In genomic region chr9:21804791-21805190, GRCh38 we compare ENCODE assay signal across 16 cellular contexts. TPM values are rescaled to one million over a fixed set of nuclear protein-coding genes. Genes with fewer than 3 reads are reported as not detected.
DNase-seq lines count a peak whose midpoint lies in the region; TF ChIP-seq lines count a peak whose summit lies in the region.
"Had no signal": no experiment of that assay in that cellular context is flagged by ENCODE, and none has a peak within 500 bp of the region (broad histone marks: within the 10 kb centered on the region; RNA-seq: fewer than 3 reads in every experiment).

No MANE protein-coding gene starts in this region.

- H3K9me2 ChIP-seq in OCI-LY1 (ENCODE audit: low read depth, low read length), result no peaks in the 10 kb centered on the region

- H3K27me3 Mint-ChIP-seq in activated CD4-positive, alpha-beta memory T cell treated with anti-CD3 and anti-CD28 coated beads for 36 hours, result peaks cover 4% of the 10 kb centered on the region
- peaks cover 14% of the 10 kb centered on the region for H3K27me3 Mint-ChIP-seq in activated CD4-positive, alpha-beta memory T cell treated with anti-CD3 and anti-CD28 coated beads, Interleukin-2, amount 10 ng/mL, durations not matched to agents 7 days and 5 days
- H3K27me3 Mint-ChIP-seq in endodermal cell (ENCODE audit: insufficient read depth), result peaks cover 20% of the 10 kb centered on the region

- H3K79me2 ChIP-seq in OCI-LY1 (ENCODE audit: insufficient read depth, low read length), result peaks cover 53% of the 10 kb centered on the region
- peaks cover 80% of the 10 kb centered on the region for H3K79me2 ChIP-seq in osteoblast (ENCODE audit: insufficient read depth, low read length)

- no peak for DNase-seq in activated CD4-positive, alpha-beta memory T cell treated with anti-CD3 and anti-CD28 coated beads for 36 hours
- no peak for DNase-seq in activated CD4-positive, alpha-beta memory T cell treated with anti-CD3 and anti-CD28 coated beads, Interleukin-2, amount 10 ng/mL, durations not matched to agents 7 days and 5 days
- DNase-seq in endodermal cell (no peak), osteoblast (ENCODE audit: insufficient read length, low spot score, missing footprints) (no peak), DMS114 treated with DMSO at 0.1 percent for 48 hours (lab: John Stamatoyannopoulos, UW; ENCODE audit: unreplicated experiment) (no peak), H7 (no peak), erythroblast (lab: John Stamatoyannopoulos, UW) (no peak)
- DNase-seq: activated CD4-positive, alpha-beta T cell treated with anti-CD3 and anti-CD28 coated beads, Interleukin-2, amount 10 ng/mL, durations not matched to agents 7 days and 5 days; activated naive CD4-positive, alpha-beta T cell treated with anti-CD3 and anti-CD28 coated beads, Interleukin-2, amount 50 U/mL, for 16 hours; colonic mucosa; kidney glomerular epithelial cell; NCI-H2029; nucleus accumbens had no signal

- CTCF ChIA-PET in activated CD4-positive, alpha-beta memory T cell treated with anti-CD3 and anti-CD28 coated beads for 36 hours (lab: Charles Lee), result interaction anchor here (0.6 to 4.7 kb wide), 3 partner anchors 8 to 226 kb away, joined by 3 to 25 read pairs (median 3); no protein-coding TSS in a partner anchor
- CTCF ChIA-PET in activated CD4-positive, alpha-beta memory T cell treated with anti-CD3 and anti-CD28 coated beads, Interleukin-2, amount 10 ng/mL, durations not matched to agents 7 days and 5 days (lab: Charles Lee), result interaction anchor here (1.8 to 2.2 kb wide), 2 partner anchors 9 to 204 kb away, joined by 7 to 8 read pairs; no protein-coding TSS in a partner anchor

- intact Hi-C loops in activated CD4-positive, alpha-beta memory T cell treated with anti-CD3 and anti-CD28 coated beads for 36 hours (cut with micrococcal nuclease), result loop anchor here (5.0 kb wide), 1 partner anchor 227 kb away; no protein-coding TSS in a partner anchor

- H4K20me1 ChIP-seq in OCI-LY1 (ENCODE audit: insufficient read depth, low read length) (0 out of 2 replicates have a peak, but pooled peaks cover 3% of the 10 kb centered on the region), osteoblast (ENCODE audit: insufficient read depth, low read length) (peaks cover 11% of the 10 kb centered on the region)

- TF ChIP-seq CTCF in OCI-LY1 (IDR thresholded peaks at IDR 0.05; ENCODE audit: low read length) (no peak), endodermal cell (conservative IDR thresholded peaks at IDR 0.05) (no peak), osteoblast (IDR thresholded peaks at IDR 0.05; ENCODE audit: extremely low read depth, low read depth, low read length) (no peak)

- H3K27ac ChIP-seq in OCI-LY1 (ENCODE audit: low read depth, low read length, poor library complexity, severe bottlenecking) (no peak overlapping the region), endodermal cell (ENCODE audit: low read depth, low read length) (no peak overlapping the region), osteoblast (ENCODE audit: low read depth, low read length) (no peak overlapping the region)
- H3K27ac ChIP-seq: colonic mucosa had no signal

- H3K9me3 Mint-ChIP-seq in activated CD4-positive, alpha-beta memory T cell treated with anti-CD3 and anti-CD28 coated beads for 36 hours, result no peaks in the 10 kb centered on the region
- H3K9me3 Mint-ChIP-seq in activated CD4-positive, alpha-beta memory T cell treated with anti-CD3 and anti-CD28 coated beads, Interleukin-2, amount 10 ng/mL, durations not matched to agents 7 days and 5 days, result no peaks in the 10 kb centered on the region
- H3K9me3 Mint-ChIP-seq in endodermal cell, result no peaks in the 10 kb centered on the region
- H3K9me3 Mint-ChIP-seq: activated CD4-positive, alpha-beta T cell treated with anti-CD3 and anti-CD28 coated beads, Interleukin-2, amount 10 ng/mL, durations not matched to agents 7 days and 5 days had no signal

- H3K4me1 ChIP-seq in OCI-LY1 (ENCODE audit: insufficient read depth, low read length, severe bottlenecking), result peaks cover 57% of the 10 kb centered on the region
- H3K4me1 ChIP-seq in endodermal cell (ENCODE audit: control insufficient read depth, insufficient read depth, low read length), result peaks cover 4% of the 10 kb centered on the region
- H3K4me1 ChIP-seq in osteoblast (ENCODE audit: insufficient read depth, low read length), result peaks cover 26% of the 10 kb centered on the region
- H3K4me1 ChIP-seq: colonic mucosa had no signal

- H3K4me1 Mint-ChIP-seq in activated CD4-positive, alpha-beta memory T cell treated with anti-CD3 and anti-CD28 coated beads for 36 hours (ENCODE audit: low read depth), result peaks cover 58% of the 10 kb centered on the region
- peaks cover 54% of the 10 kb centered on the region for H3K4me1 Mint-ChIP-seq in activated CD4-positive, alpha-beta memory T cell treated with anti-CD3 and anti-CD28 coated beads, Interleukin-2, amount 10 ng/mL, durations not matched to agents 7 days and 5 days
- H3K4me1 Mint-ChIP-seq in endodermal cell, result peaks cover 33% of the 10 kb centered on the region

- H3K9ac ChIP-seq in OCI-LY1 (ENCODE audit: low read length) (peak overlapping the region; percentile 75; the same call in 1 of the 2 replicates), endodermal cell (ENCODE audit: extremely low read depth, low read length, poor library complexity, severe bottlenecking) (no peak overlapping the region)

- TF ChIP-seq POLR2A in erythroblast (IDR thresholded peaks at IDR 0.05; ENCODE audit: low read length), result no peak

- H3K4me3 ChIP-seq in OCI-LY1 (ENCODE audit: low read depth, low read length, poor library complexity, severe bottlenecking) (peak overlapping the region; percentile 72), endodermal cell (ENCODE audit: low read length) (peak overlapping the region; percentile 86), osteoblast (ENCODE audit: insufficient read depth, low read length) (no peak overlapping the region), H7 (ENCODE audit: insufficient read depth, low read depth, low read length) (no peak overlapping the region)
- H3K4me3 ChIP-seq: K562 had no signal

- H3K36me3 Mint-ChIP-seq in activated CD4-positive, alpha-beta memory T cell treated with anti-CD3 and anti-CD28 coated beads for 36 hours, result peaks cover 26% of the 10 kb centered on the region
- peaks cover 36% of the 10 kb centered on the region for H3K36me3 Mint-ChIP-seq in activated CD4-positive, alpha-beta memory T cell treated with anti-CD3 and anti-CD28 coated beads, Interleukin-2, amount 10 ng/mL, durations not matched to agents 7 days and 5 days (ENCODE audit: low read depth)
- peaks cover 37% of the 10 kb centered on the region for H3K36me3 Mint-ChIP-seq in endodermal cell (ENCODE audit: low read depth)

- POLR2A ChIA-PET in activated CD4-positive, alpha-beta memory T cell treated with anti-CD3 and anti-CD28 coated beads for 36 hours (lab: Charles Lee), result no interaction called here
- POLR2A ChIA-PET in activated CD4-positive, alpha-beta memory T cell treated with anti-CD3 and anti-CD28 coated beads, Interleukin-2, amount 10 ng/mL, durations not matched to agents 7 days and 5 days (lab: Charles Lee), result interaction anchor here (1.5 to 2.7 kb wide), 2 partner anchors 9 to 190 kb away, joined by 5 to 10 read pairs; partner anchors contain the start of genes CDKN2A and CDKN2B-AS1

- H3K36me3 ChIP-seq in OCI-LY1 (ENCODE audit: insufficient read depth, low read length) (peaks cover 40% of the 10 kb centered on the region), endodermal cell (ENCODE audit: control insufficient read depth, insufficient read depth, low read length) (peaks cover 46% of the 10 kb centered on the region), osteoblast (ENCODE audit: insufficient read depth, low read length) (peaks cover 9% of the 10 kb centered on the region), H7 (replicated peaks; ENCODE audit: control insufficient read depth, insufficient read depth, low read length) (peaks cover 13% of the 10 kb centered on the region)
- H3K36me3 ChIP-seq: colonic mucosa had no signal

- no peaks in the 10 kb centered on the region for H3F3A ChIP-seq in OCI-LY1 (ENCODE audit: insufficient read depth, low read length)

- H3K27me3 ChIP-seq in OCI-LY1 (ENCODE audit: insufficient read depth, low read length) (no peaks in the 10 kb centered on the region), endodermal cell (ENCODE audit: control insufficient read depth, insufficient read depth, low read length, poor library complexity, severe bottlenecking) (peaks cover 12% of the 10 kb centered on the region), osteoblast (ENCODE audit: insufficient read depth, low read length) (no peaks in the 10 kb centered on the region), H7 (ENCODE audit: control insufficient read depth, insufficient read depth, low read length) (peaks cover 3% of the 10 kb centered on the region; the same call in 1 of the 2 replicates)
- H3K27me3 ChIP-seq: colonic mucosa had no signal

- H3K4me2 ChIP-seq in OCI-LY1 (ENCODE audit: low read length) (peak overlapping the region; percentile 88), osteoblast (ENCODE audit: insufficient read depth, low read length) (peak overlapping the region; percentile 90)

- no peak overlapping the region for H2AFZ ChIP-seq in OCI-LY1 (ENCODE audit: low read length)
- H2AFZ ChIP-seq in osteoblast (ENCODE audit: low read length), result no peak overlapping the region

- H3K4me3 Mint-ChIP-seq in activated CD4-positive, alpha-beta memory T cell treated with anti-CD3 and anti-CD28 coated beads for 36 hours, result no peak overlapping the region
- no peak overlapping the region for H3K4me3 Mint-ChIP-seq in activated CD4-positive, alpha-beta memory T cell treated with anti-CD3 and anti-CD28 coated beads, Interleukin-2, amount 10 ng/mL, durations not matched to agents 7 days and 5 days
- H3K4me3 Mint-ChIP-seq in endodermal cell, result peak overlapping the region; percentile 98

- H3K9me3 ChIP-seq in OCI-LY1 (ENCODE audit: low read length), result no peaks in the 10 kb centered on the region
- no peaks in the 10 kb centered on the region for H3K9me3 ChIP-seq in endodermal cell (ENCODE audit: control insufficient read depth, low read length)
- H3K9me3 ChIP-seq in osteoblast (ENCODE audit: low read depth, low read length), result no peaks in the 10 kb centered on the region
- H3K9me3 ChIP-seq: colonic mucosa had no signal

- peak overlapping the region; percentile 25 for H3K27ac Mint-ChIP-seq in activated CD4-positive, alpha-beta memory T cell treated with anti-CD3 and anti-CD28 coated beads for 36 hours
- no peak overlapping the region for H3K27ac Mint-ChIP-seq in activated CD4-positive, alpha-beta memory T cell treated with anti-CD3 and anti-CD28 coated beads, Interleukin-2, amount 10 ng/mL, durations not matched to agents 7 days and 5 days
- H3K27ac Mint-ChIP-seq in endodermal cell, result no peak overlapping the region
- H3K27ac Mint-ChIP-seq: activated CD4-positive, alpha-beta T cell treated with anti-CD3 and anti-CD28 coated beads, Interleukin-2, amount 10 ng/mL, durations not matched to agents 7 days and 5 days had no signal

RNA-seq across cellular contexts. Expression of gene MTAP, which starts 2.4 kb away (rescaled TPM):
- total RNA-seq in activated CD4-positive, alpha-beta memory T cell treated with anti-CD3 and anti-CD28 coated beads for 36 hours, result 10 to 100 TPM; 55.6 to 62.3 TPM
- total RNA-seq in activated CD4-positive, alpha-beta memory T cell treated with anti-CD3 and anti-CD28 coated beads, Interleukin-2, amount 10 ng/mL, durations not matched to agents 7 days and 5 days, result 10 to 100 TPM; 43.4 to 44.9 TPM
- 10 to 100 TPM; 81.0 to 99.0 TPM for total RNA-seq in endodermal cell
- polyA plus RNA-seq in endodermal cell (2013, experiment 1 of 2), result 35.0 TPM
- polyA plus RNA-seq in endodermal cell (2013, experiment 2 of 2), result 31.5 TPM
- 30.4 and 35.9 TPM in 2 replicates for total RNA-seq in osteoblast
- 34.0 and 38.3 TPM in 2 replicates for total RNA-seq in H7 (2014; rRNA removed; shearing (Covaris generic))
- total RNA-seq: Daoy had no signal
- polyA plus RNA-seq: K562 had no signal

Comparison
In these comparisons a context has a peak if more than half of its experiments do, and no peak if none do; other contexts are left out.
1. H3K4me3 ChIP-seq: peak in OCI-LY1 (single experiment) and endodermal cell (single experiment); none in osteoblast (single experiment) and H7 (single experiment).